In the genomic region with DNA sequence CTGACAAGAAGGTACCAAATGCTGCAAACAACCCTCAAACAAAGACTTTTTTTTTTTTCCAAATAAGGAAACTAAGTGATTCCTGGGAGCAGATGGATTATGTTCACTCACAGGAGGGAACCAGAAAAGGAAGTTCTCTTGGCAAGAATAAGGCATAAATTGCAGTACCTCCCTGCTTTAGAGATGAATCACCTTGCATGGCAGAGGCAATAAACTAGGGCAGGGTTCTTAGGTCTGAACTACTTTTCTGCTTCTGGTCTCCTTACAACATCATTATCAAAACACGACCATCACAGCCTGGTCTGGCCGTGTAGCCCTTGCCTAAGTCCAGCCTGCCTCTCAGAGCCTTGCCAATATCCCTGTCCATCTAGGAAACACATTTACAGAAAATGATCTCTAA, we compare ENCODE assay signal across 1 cellular context.
TF ChIP-seq lines count a peak whose summit lies in the region.

No MANE protein-coding gene starts in this region.

TF ChIP-seq in SK-N-SH, 30 proteins besides CTCF, POLR2A, EP300 and RAD21 (continued from another document):
- TF ChIP-seq, protein P1, sequence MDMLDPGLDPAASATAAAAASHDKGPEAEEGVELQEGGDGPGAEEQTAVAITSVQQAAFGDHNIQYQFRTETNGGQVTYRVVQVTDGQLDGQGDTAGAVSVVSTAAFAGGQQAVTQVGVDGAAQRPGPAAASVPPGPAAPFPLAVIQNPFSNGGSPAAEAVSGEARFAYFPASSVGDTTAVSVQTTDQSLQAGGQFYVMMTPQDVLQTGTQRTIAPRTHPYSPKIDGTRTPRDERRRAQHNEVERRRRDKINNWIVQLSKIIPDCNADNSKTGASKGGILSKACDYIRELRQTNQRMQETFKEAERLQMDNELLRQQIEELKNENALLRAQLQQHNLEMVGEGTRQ (IDR thresholded peaks at IDR 0.05; ENCODE audit: borderline replicate concordance, low read depth, low read length) = no peak
- no peak for TF ChIP-seq ELF1 (IDR thresholded peaks at IDR 0.05)
- TF ChIP-seq, protein P2, sequence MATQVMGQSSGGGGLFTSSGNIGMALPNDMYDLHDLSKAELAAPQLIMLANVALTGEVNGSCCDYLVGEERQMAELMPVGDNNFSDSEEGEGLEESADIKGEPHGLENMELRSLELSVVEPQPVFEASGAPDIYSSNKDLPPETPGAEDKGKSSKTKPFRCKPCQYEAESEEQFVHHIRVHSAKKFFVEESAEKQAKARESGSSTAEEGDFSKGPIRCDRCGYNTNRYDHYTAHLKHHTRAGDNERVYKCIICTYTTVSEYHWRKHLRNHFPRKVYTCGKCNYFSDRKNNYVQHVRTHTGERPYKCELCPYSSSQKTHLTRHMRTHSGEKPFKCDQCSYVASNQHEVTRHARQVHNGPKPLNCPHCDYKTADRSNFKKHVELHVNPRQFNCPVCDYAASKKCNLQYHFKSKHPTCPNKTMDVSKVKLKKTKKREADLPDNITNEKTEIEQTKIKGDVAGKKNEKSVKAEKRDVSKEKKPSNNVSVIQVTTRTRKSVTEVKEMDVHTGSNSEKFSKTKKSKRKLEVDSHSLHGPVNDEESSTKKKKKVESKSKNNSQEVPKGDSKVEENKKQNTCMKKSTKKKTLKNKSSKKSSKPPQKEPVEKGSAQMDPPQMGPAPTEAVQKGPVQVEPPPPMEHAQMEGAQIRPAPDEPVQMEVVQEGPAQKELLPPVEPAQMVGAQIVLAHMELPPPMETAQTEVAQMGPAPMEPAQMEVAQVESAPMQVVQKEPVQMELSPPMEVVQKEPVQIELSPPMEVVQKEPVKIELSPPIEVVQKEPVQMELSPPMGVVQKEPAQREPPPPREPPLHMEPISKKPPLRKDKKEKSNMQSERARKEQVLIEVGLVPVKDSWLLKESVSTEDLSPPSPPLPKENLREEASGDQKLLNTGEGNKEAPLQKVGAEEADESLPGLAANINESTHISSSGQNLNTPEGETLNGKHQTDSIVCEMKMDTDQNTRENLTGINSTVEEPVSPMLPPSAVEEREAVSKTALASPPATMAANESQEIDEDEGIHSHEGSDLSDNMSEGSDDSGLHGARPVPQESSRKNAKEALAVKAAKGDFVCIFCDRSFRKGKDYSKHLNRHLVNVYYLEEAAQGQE (IDR thresholded peaks at IDR 0.05; ENCODE audit: low read depth, low read length) = no peak
- TF ChIP-seq EZH2phosphoT487 (IDR thresholded peaks at IDR 0.05; ENCODE audit: borderline replicate concordance, low read depth) = no peak
- TF ChIP-seq, protein P3, sequence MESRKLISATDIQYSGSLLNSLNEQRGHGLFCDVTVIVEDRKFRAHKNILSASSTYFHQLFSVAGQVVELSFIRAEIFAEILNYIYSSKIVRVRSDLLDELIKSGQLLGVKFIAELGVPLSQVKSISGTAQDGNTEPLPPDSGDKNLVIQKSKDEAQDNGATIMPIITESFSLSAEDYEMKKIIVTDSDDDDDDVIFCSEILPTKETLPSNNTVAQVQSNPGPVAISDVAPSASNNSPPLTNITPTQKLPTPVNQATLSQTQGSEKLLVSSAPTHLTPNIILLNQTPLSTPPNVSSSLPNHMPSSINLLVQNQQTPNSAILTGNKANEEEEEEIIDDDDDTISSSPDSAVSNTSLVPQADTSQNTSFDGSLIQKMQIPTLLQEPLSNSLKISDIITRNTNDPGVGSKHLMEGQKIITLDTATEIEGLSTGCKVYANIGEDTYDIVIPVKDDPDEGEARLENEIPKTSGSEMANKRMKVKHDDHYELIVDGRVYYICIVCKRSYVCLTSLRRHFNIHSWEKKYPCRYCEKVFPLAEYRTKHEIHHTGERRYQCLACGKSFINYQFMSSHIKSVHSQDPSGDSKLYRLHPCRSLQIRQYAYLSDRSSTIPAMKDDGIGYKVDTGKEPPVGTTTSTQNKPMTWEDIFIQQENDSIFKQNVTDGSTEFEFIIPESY (IDR thresholded peaks at IDR 0.05; ENCODE audit: borderline replicate concordance, low read depth) = no peak
- TF ChIP-seq GATA2 (CRISPR knock-in tag; IDR thresholded peaks at IDR 0.05) = no peak
TF ChIP-seq in SK-N-SH: peak in this region for 4.
